8 cellular contexts compared by ENCODE assay signal in the genomic region with DNA sequence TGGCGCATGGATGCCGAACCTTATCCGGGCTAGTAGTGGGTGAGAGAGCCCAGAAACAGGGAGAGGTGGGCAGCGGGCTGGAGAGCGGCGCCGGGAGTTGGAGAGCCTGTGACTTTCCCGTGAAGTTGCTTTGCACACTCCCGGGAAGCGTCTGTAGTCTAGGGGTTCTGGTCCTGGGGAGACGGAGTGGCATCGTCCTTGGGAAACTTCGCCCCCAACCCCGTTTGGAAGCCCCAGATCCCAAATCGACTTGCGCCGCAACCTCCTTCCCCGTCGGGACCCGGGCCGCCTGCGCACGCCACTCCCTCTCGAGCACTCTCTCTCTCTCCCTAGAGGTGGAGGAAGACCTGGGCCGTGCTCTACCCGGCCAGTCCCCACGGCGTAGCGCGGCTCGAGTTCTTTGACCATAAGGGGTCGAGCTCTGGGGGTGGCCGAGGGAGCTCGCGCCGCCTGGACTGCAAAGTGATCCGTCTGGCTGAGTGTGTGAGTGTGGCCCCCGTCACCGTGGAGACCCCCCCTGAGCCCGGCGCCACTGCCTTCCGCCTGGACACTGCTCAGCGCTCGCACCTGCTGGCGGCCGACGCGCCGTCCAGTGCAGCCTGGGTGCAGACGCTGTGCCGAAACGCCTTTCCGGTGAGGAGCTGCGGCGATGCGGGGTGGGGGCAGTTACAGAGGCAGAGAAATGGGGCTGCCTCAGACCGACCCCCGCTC. TPM values are rescaled to one million over a fixed set of nuclear protein-coding genes. Genes with fewer than 3 reads are reported as not detected.
A peak's percentile ranks its signal among the peaks of the same experiment; 100 is the strongest.
DNase-seq lines count a peak whose midpoint lies in the region; ATAC-seq lines count a peak whose summit lies in the region.

No MANE protein-coding gene starts in this region.

- DNase-seq in activated T-cell treated with anti-CD3 and anti-CD28 coated beads for 1 hour (ENCODE audit: low read depth) (peak; percentile 28), SW480 (ENCODE audit: low spot score) (peak; percentile 72), caudate nucleus (lab: John Stamatoyannopoulos, UW) (no peak), left colon (peak; percentile 50 to 76), NCI-H2029 treated with DMSO at 0.1 percent for 48 hours (lab: John Stamatoyannopoulos, UW) (no peak)
- DNase-seq in activated T-cell treated with anti-CD3 and anti-CD28 coated beads, Interleukin-2, amount 50 U/mL, for 1 hour, result no peak
- peak; percentile 19 to 45 (median 26) for DNase-seq in stimulated activated CD4-positive, alpha-beta T cell treated with anti-CD3 and anti-CD28 coated beads, TNF-alpha, amount 100 ng/mL, for 24 hours (ENCODE audit: low read depth in 3 of 3)

- intact Hi-C loops in left colon (cut with DNase I, micrococcal nuclease), result no loop called here

- peak overlapping the region; percentile 72 for H3K27ac ChIP-seq in caudate nucleus (ENCODE audit: low read depth, low read length)

- peak; percentile 55 for ATAC-seq in HG03066 (IDR thresholded peaks at IDR 0.05; ENCODE audit: low read depth, unreplicated experiment)
- ATAC-seq in left colon, result peak; percentile 71

RNA-seq across cellular contexts. Expression of a gene that starts 0.5 kb away (rescaled TPM):
- total RNA-seq in left colon, result 10 to 100 TPM; 16.1 to 21.4 TPM

RNA-seq across cellular contexts. Expression of a gene that starts 1.2 kb away (rescaled TPM):
- 1 to 10 TPM; 1.5 to 3.4 TPM for total RNA-seq in left colon

RNA-seq across cellular contexts. Expression of a gene that starts 25.2 kb away (rescaled TPM):
- total RNA-seq in left colon, result 10 to 100 TPM; 22.3 to 23.0 TPM

RNA-seq across cellular contexts. Expression of a gene that starts 25.5 kb away (rescaled TPM):
- 100 to 1,000 TPM; 124 to 133 TPM for total RNA-seq in left colon

RNA-seq across cellular contexts. Expression of a gene that starts 28.9 kb away (rescaled TPM):
- total RNA-seq in left colon, result 10 to 100 TPM; 34.3 to 44.0 TPM

Comparison
In these comparisons a context has a peak if more than half of its experiments do, and no peak if none do; other contexts are left out.
1. DNase-seq: peak in activated T-cell treated with anti-CD3 and anti-CD28 coated beads for 1 hour (single experiment), SW480 (single experiment), left colon (2 of 2) and stimulated activated CD4-positive, alpha-beta T cell treated with anti-CD3 and anti-CD28 coated beads, TNF-alpha, amount 100 ng/mL, for 24 hours (3 of 3); none in activated T-cell treated with anti-CD3 and anti-CD28 coated beads, Interleukin-2, amount 50 U/mL, for 1 hour (single experiment), caudate nucleus (0 of 61) and NCI-H2029 treated with DMSO at 0.1 percent for 48 hours (single experiment).